In the genomic region with DNA sequence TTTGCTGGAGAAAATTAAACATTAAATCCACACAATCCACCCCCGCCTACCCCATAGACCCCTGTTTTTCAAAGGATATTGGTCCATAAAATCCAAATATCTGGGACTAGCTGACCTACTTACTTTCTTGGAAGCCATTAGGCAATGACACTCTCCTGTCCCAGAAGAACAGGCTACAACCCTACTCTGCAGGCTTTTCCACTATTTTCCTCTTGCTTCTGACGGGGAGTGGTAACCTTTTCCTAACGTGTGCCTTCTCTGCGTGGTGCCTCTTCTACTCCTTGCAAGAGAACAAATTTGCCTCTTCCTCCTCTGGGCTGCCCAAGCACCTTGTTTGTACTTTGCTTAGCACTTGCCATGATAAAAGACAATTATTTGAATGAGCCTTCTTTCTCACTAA, we compare ENCODE assay signal across 1 cellular context.
TF ChIP-seq lines count a peak whose summit lies in the region.

No MANE protein-coding gene starts in this region.

TF ChIP-seq in HCT116, 20 proteins besides CTCF, POLR2A, EP300 and RAD21 (continued from another document):
- no peak for TF ChIP-seq ATF3 (IDR thresholded peaks at IDR 0.05)
- no peak for TF ChIP-seq ZFX (IDR thresholded peaks at IDR 0.05)
- TF ChIP-seq CEBPB (IDR thresholded peaks at IDR 0.05; ENCODE audit: low read depth): no peak
- no peak for TF ChIP-seq SRF (IDR thresholded peaks at IDR 0.05; ENCODE audit: low read depth)
- TF ChIP-seq POLR2AphosphoS5 (IDR thresholded peaks at IDR 0.05; ENCODE audit: low read depth, low read length): no peak
- no peak for TF ChIP-seq SP1 (IDR thresholded peaks at IDR 0.05; ENCODE audit: low read depth)
- TF ChIP-seq JUND (IDR thresholded peaks at IDR 0.05): no peak
- TF ChIP-seq EZH2phosphoT487 (IDR thresholded peaks at IDR 0.05; ENCODE audit: borderline replicate concordance): no peak
- TF ChIP-seq ZNF274 (IDR thresholded peaks at IDR 0.05; ENCODE audit: low read depth, low read length): no peak
- no peak for TF ChIP-seq SIN3A (IDR thresholded peaks at IDR 0.05; ENCODE audit: low read depth)
- no peak for TF ChIP-seq CBX3 (IDR thresholded peaks at IDR 0.05; ENCODE audit: low read depth)
- TF ChIP-seq MAX (IDR thresholded peaks at IDR 0.05): no peak
- no peak for TF ChIP-seq FOSL1 (IDR thresholded peaks at IDR 0.05; ENCODE audit: low read depth)
- TF ChIP-seq ZBTB33 (IDR thresholded peaks at IDR 0.05; ENCODE audit: extremely low read depth, insufficient replicate concordance, low read length): no peak
- TF ChIP-seq, protein P1, sequence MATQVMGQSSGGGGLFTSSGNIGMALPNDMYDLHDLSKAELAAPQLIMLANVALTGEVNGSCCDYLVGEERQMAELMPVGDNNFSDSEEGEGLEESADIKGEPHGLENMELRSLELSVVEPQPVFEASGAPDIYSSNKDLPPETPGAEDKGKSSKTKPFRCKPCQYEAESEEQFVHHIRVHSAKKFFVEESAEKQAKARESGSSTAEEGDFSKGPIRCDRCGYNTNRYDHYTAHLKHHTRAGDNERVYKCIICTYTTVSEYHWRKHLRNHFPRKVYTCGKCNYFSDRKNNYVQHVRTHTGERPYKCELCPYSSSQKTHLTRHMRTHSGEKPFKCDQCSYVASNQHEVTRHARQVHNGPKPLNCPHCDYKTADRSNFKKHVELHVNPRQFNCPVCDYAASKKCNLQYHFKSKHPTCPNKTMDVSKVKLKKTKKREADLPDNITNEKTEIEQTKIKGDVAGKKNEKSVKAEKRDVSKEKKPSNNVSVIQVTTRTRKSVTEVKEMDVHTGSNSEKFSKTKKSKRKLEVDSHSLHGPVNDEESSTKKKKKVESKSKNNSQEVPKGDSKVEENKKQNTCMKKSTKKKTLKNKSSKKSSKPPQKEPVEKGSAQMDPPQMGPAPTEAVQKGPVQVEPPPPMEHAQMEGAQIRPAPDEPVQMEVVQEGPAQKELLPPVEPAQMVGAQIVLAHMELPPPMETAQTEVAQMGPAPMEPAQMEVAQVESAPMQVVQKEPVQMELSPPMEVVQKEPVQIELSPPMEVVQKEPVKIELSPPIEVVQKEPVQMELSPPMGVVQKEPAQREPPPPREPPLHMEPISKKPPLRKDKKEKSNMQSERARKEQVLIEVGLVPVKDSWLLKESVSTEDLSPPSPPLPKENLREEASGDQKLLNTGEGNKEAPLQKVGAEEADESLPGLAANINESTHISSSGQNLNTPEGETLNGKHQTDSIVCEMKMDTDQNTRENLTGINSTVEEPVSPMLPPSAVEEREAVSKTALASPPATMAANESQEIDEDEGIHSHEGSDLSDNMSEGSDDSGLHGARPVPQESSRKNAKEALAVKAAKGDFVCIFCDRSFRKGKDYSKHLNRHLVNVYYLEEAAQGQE (IDR thresholded peaks at IDR 0.05; ENCODE audit: low read depth): no peak
TF ChIP-seq in HCT116: peak in this region for 0.
